ENCODE assay signal across 7 cellular contexts in the genomic region with DNA sequence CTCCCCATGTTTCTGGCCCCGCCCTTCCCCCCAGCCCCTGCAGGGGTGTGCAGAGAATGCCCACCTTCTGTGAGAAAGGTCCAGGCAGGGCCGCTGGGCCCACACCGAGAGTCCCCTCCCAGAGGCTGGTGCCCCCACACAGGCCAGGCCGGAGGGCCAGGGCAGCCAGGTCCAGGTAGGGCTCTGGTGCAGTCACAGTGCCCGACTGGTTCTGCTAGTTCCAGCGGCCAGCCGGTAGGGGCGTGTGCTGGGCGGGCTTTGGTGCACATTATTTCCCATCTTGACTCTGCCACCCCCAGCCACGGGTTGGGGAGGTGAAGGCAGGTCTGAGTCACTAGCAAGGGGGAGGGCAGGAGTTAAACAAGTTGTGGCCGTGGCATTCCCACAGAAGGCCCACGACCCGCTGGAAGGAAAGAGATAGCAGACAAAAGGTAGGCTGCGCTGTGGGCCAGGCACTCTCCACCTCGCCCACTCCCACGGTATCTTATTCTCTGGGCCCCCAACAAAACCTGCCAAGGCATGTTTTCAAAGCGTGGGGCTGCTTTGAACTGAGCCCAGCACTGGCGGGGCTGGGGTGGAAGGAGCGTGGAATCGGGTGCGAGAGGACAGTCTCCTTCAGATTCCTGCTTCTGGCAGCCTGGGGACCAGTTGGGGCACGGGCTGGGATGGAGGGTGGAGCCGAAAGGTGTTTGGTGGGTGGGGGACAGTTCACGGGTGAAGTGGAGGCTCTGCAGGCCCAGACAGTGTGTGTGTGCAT. TPM values are rescaled to one million over a fixed set of nuclear protein-coding genes. Genes with fewer than 3 reads are reported as not detected.
A peak's percentile ranks its signal among the peaks of the same experiment; 100 is the strongest.
DNase-seq lines count a peak whose midpoint lies in the region; ATAC-seq and TF ChIP-seq lines count a peak whose summit lies in the region.
"Had no signal": no experiment of that assay in that cellular context is flagged by ENCODE, and none has a peak within 500 bp of the region (broad histone marks: within the 10 kb centered on the region; RNA-seq: fewer than 3 reads in every experiment).

No MANE protein-coding gene starts in this region.

- no peak overlapping the region for H2BK15ac ChIP-seq in mesendoderm (replicated peaks; ENCODE audit: low read depth)

- ATAC-seq in activated naive CD4-positive, alpha-beta T cell treated with anti-CD3 and anti-CD28 coated beads, Interleukin-2, amount 50 U/mL, for 72 hours: peak; percentile 42 to 75
- ATAC-seq in HG02870 (IDR thresholded peaks at IDR 0.05; ENCODE audit: unreplicated experiment): no peak

- no peak overlapping the region for H3K18ac ChIP-seq in mesendoderm (ENCODE audit: low read length)

- no peaks in the 10 kb centered on the region for H3K36me3 Mint-ChIP-seq in activated naive CD4-positive, alpha-beta T cell treated with anti-CD3 and anti-CD28 coated beads, Interleukin-2, amount 50 U/mL, for 72 hours
- H3K36me3 Mint-ChIP-seq: immature natural killer cell had no signal

- WGBS in mesendoderm (ENCODE audit: extremely low coverage, insufficient coverage, low lambda C conversion rate): no CpG with 5 or more reads among the region's 24 CpGs

- H3K27ac ChIP-seq in mesendoderm (ENCODE audit: low read depth, low read length): no peak overlapping the region

- no peaks in the 10 kb centered on the region for H3K79me1 ChIP-seq in mesendoderm (ENCODE audit: low read length)

- DNase-seq in GM06990 (ENCODE audit: extremely low read depth, insufficient read length): no peak
- no peak for DNase-seq in activated naive CD4-positive, alpha-beta T cell treated with anti-CD3 and anti-CD28 coated beads, Interleukin-2, amount 50 U/mL, for 72 hours (ENCODE audit: low spot score in 2 of 2)
- DNase-seq in mesendoderm: peak; percentile 62
- DNase-seq in RPMI8226: no peak
- no peak for DNase-seq in NCI-H2029 (lab: John Stamatoyannopoulos, UW)
- DNase-seq: immature natural killer cell had no signal

- H4K8ac ChIP-seq in mesendoderm (ENCODE audit: low read depth, low read length): no peak overlapping the region

- no peaks in the 10 kb centered on the region for H3K9me3 Mint-ChIP-seq in activated naive CD4-positive, alpha-beta T cell treated with anti-CD3 and anti-CD28 coated beads, Interleukin-2, amount 50 U/mL, for 72 hours
- H3K9me3 Mint-ChIP-seq: immature natural killer cell had no signal

- no peak overlapping the region for H3K23ac ChIP-seq in mesendoderm (ENCODE audit: low read length)

- no peaks in the 10 kb centered on the region for H3K36me3 ChIP-seq in GM06990 (ENCODE audit: control insufficient read depth, insufficient read depth, low read length)
- H3K36me3 ChIP-seq in mesendoderm (ENCODE audit: control insufficient read depth, insufficient read depth, low read length): no peaks in the 10 kb centered on the region

- no peak overlapping the region for H3K27ac Mint-ChIP-seq in activated naive CD4-positive, alpha-beta T cell treated with anti-CD3 and anti-CD28 coated beads, Interleukin-2, amount 50 U/mL, for 72 hours

- no peak overlapping the region for H2BK5ac ChIP-seq in mesendoderm (ENCODE audit: low read length)

- H3K27me3 ChIP-seq in GM06990 (replicated peaks; ENCODE audit: control insufficient read depth, insufficient read depth, low read length) (no peaks in the 10 kb centered on the region; the same call in 1 of the 2 replicates), mesendoderm (ENCODE audit: insufficient read depth, low read length, poor library complexity) (no peaks in the 10 kb centered on the region)

- H2AK5ac ChIP-seq in mesendoderm (ENCODE audit: low read length): no peak overlapping the region

- H4K5ac ChIP-seq in mesendoderm (ENCODE audit: low read length): no peak overlapping the region

- H3K9ac ChIP-seq in mesendoderm (ENCODE audit: low read length): peak overlapping the region; percentile 17

- peaks cover 4% of the 10 kb centered on the region for H3K4me1 ChIP-seq in mesendoderm (ENCODE audit: control insufficient read depth, low read depth, low read length)

- H3K79me2 ChIP-seq in mesendoderm (ENCODE audit: control insufficient read depth, insufficient read depth, low read length): no peaks in the 10 kb centered on the region

- H3K4ac ChIP-seq in mesendoderm (ENCODE audit: low read depth, low read length): no peak overlapping the region

- TF ChIP-seq CTCF in GM06990 (IDR thresholded peaks at IDR 0.05; ENCODE audit: insufficient read depth, low read length, poor library complexity, severe bottlenecking): peak; percentile 28

- peak overlapping the region; percentile 86 for H3K4me2 ChIP-seq in mesendoderm (ENCODE audit: low read length)

- H3K4me3 ChIP-seq in GM06990 (replicated peaks; ENCODE audit: low read depth, low read length) (no peak overlapping the region), mesendoderm (ENCODE audit: low read length) (no peak overlapping the region)

- H3K56ac ChIP-seq in mesendoderm (ENCODE audit: low read length): peak overlapping the region; percentile 56

- no peak overlapping the region for H2BK120ac ChIP-seq in mesendoderm (ENCODE audit: low read depth, low read length)

RNA-seq across cellular contexts. Expression of a gene that starts 1.9 kb away (rescaled TPM):
- not detected for total RNA-seq in activated naive CD4-positive, alpha-beta T cell treated with anti-CD3 and anti-CD28 coated beads, Interleukin-2, amount 50 U/mL, for 72 hours
- polyA plus RNA-seq in mesendoderm (2013, experiment 1 of 2): 3.7 TPM
- 3.0 TPM for polyA plus RNA-seq in mesendoderm (2013, experiment 2 of 2)
- polyA plus RNA-seq: immature natural killer cell had no signal

RNA-seq across cellular contexts. Expression of a gene that starts 12.6 kb away (rescaled TPM):
- 10 to 100 TPM; 11.4 to 18.6 TPM for total RNA-seq in activated naive CD4-positive, alpha-beta T cell treated with anti-CD3 and anti-CD28 coated beads, Interleukin-2, amount 50 U/mL, for 72 hours
- polyA plus RNA-seq in mesendoderm (2013, experiment 1 of 2): 9.8 TPM
- polyA plus RNA-seq in mesendoderm (2013, experiment 2 of 2): 9.4 TPM

RNA-seq across cellular contexts. Expression of a gene that starts 26.1 kb away (rescaled TPM):
- under 1 TPM in 1 of 2 donors, not detected in 1; 0.14 TPM for total RNA-seq in activated naive CD4-positive, alpha-beta T cell treated with anti-CD3 and anti-CD28 coated beads, Interleukin-2, amount 50 U/mL, for 72 hours
- polyA plus RNA-seq in mesendoderm (2013, experiment 1 of 2): 1.8 TPM
- 1.6 TPM for polyA plus RNA-seq in mesendoderm (2013, experiment 2 of 2)
- polyA plus RNA-seq: immature natural killer cell had no signal

RNA-seq across cellular contexts. Expression of a gene that starts 26.2 kb away (rescaled TPM):
- total RNA-seq in activated naive CD4-positive, alpha-beta T cell treated with anti-CD3 and anti-CD28 coated beads, Interleukin-2, amount 50 U/mL, for 72 hours: 1 to 10 TPM in 1 of 2 donors, under 1 TPM in 1; 0.30 to 1.6 TPM
- polyA plus RNA-seq in mesendoderm (2013, experiment 1 of 2): 0.17 TPM
- polyA plus RNA-seq in mesendoderm (2013, experiment 2 of 2): 0.15 TPM

RNA-seq across cellular contexts. Expression of a gene that starts 55.7 kb away (rescaled TPM):
- total RNA-seq in activated naive CD4-positive, alpha-beta T cell treated with anti-CD3 and anti-CD28 coated beads, Interleukin-2, amount 50 U/mL, for 72 hours: 10 to 100 TPM; 24.4 to 51.0 TPM
- 9.0 TPM for polyA plus RNA-seq in mesendoderm (2013, experiment 1 of 2)
- 8.8 TPM for polyA plus RNA-seq in mesendoderm (2013, experiment 2 of 2)
